In the genomic region with DNA sequence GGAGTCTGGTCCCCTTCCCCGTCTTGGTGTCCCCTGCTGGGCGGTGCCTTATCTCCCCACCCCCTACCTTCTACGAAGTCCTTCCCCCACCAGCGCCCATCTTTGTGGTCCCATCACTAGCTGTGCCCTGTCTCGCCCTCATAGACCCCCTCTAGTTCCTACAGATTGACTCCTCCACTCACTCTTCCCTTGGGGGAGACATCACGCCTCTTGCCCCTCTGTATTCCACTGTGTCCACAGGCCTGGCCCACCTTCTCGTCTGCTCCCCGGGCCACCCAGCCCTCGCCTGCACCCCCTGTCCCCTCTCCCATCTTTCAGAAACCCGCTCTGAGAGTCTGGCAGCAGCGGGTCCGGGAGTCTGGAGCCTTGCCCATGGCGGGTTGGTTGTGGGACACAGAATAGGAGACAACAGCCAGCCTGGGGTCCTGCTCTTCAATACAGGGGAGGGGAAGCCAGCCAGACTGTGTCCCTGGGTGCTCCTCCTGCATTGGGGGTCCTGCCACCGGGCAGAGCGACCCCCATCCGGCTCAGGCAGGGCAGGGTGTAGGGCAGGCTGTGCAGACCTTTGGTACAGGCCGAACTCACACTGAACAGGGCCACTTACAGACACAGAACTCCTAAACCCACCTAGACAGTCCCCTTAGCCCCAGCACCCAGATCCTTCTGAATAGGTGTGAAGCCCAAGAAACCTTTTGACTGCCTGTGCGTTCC, we compare ENCODE assay signal across 8 cellular contexts. TPM values are rescaled to one million over a fixed set of nuclear protein-coding genes. Genes with fewer than 3 reads are reported as not detected.
DNase-seq lines count a peak whose midpoint lies in the region; ATAC-seq and TF ChIP-seq lines count a peak whose summit lies in the region.

No MANE protein-coding gene starts in this region.

- peaks cover 35% of the 10 kb centered on the region for H3K79me2 ChIP-seq in hepatocyte

- H3K36me3 Mint-ChIP-seq in activated T-cell treated with anti-CD3 and anti-CD28 coated beads, Interleukin-2, amount 50 U/mL, for 72 hours (ENCODE audit: insufficient read depth in 2 of 2): peaks cover 13 to 29% of the 10 kb centered on the region in 2 donors

- H3K9me3 ChIP-seq in hepatocyte (ENCODE audit: low read depth): no peaks in the 10 kb centered on the region

- H4K20me1 ChIP-seq in hepatocyte (ENCODE audit: insufficient read depth, poor library complexity, severe bottlenecking): no peaks in the 10 kb centered on the region

- H3K4me1 Mint-ChIP-seq in activated T-cell treated with anti-CD3 and anti-CD28 coated beads, Interleukin-2, amount 50 U/mL, for 72 hours (ENCODE audit: low read depth): peaks cover 26% of the 10 kb centered on the region
- peaks cover 54% of the 10 kb centered on the region for H3K4me1 Mint-ChIP-seq in stimulated activated naive CD8-positive, alpha-beta T cell treated with anti-CD3 and anti-CD28 coated beads, Interleukin-15, amount 100 ng/mL, for 72 hours

- peak in 1 of 2 donors; percentile 16 for ATAC-seq in activated T-cell treated with anti-CD3 and anti-CD28 coated beads, Interleukin-2, amount 50 U/mL, for 72 hours (replicated peaks in 1 of 2)
- peak; percentile 40 for ATAC-seq in stimulated activated naive CD8-positive, alpha-beta T cell treated with anti-CD3 and anti-CD28 coated beads, Interleukin-15, amount 100 ng/mL, for 72 hours

- H3K27ac ChIP-seq in VCaP (peak overlapping the region; percentile 99), hepatocyte (peak overlapping the region; percentile 37)

- H3K9me3 Mint-ChIP-seq in activated T-cell treated with anti-CD3 and anti-CD28 coated beads, Interleukin-2, amount 50 U/mL, for 72 hours: no peaks in the 10 kb centered on the region
- H3K9me3 Mint-ChIP-seq in stimulated activated naive CD8-positive, alpha-beta T cell treated with anti-CD3 and anti-CD28 coated beads, Interleukin-15, amount 100 ng/mL, for 72 hours: no peaks in the 10 kb centered on the region

- TF ChIP-seq CTCF in VCaP (conservative IDR thresholded peaks at IDR 0.05) (no peak), hepatocyte (IDR thresholded peaks at IDR 0.05; ENCODE audit: poor library complexity) (no peak)

- H3K27me3 ChIP-seq in hepatocyte: no peaks in the 10 kb centered on the region

- no peak for DNase-seq in activated T-cell treated with anti-CD3 and anti-CD28 coated beads, Interleukin-2, amount 50 U/mL, for 72 hours
- DNase-seq in activated T-cell treated with anti-CD3 and anti-CD28 coated beads for 4 hours (no peak), hepatocyte (ENCODE audit: low spot score) (peak; percentile 15), cerebellum (ENCODE audit: low spot score) (no peak), islet precursor cell (no peak), NCI-H1417 (lab: John Stamatoyannopoulos, UW) (no peak)
- DNase-seq in stimulated activated naive CD8-positive, alpha-beta T cell treated with anti-CD3 and anti-CD28 coated beads, Interleukin-15, amount 100 ng/mL, for 72 hours: no peak

- peak overlapping the region; percentile 69 for H3K4me2 ChIP-seq in hepatocyte

- H3K27me3 Mint-ChIP-seq in activated T-cell treated with anti-CD3 and anti-CD28 coated beads, Interleukin-2, amount 50 U/mL, for 72 hours (ENCODE audit: low read depth): no peaks in the 10 kb centered on the region
- H3K27me3 Mint-ChIP-seq in stimulated activated naive CD8-positive, alpha-beta T cell treated with anti-CD3 and anti-CD28 coated beads, Interleukin-15, amount 100 ng/mL, for 72 hours: peaks cover 6% of the 10 kb centered on the region

- H3K4me1 ChIP-seq in hepatocyte (ENCODE audit: insufficient read depth): peaks cover 17% of the 10 kb centered on the region

- H3K9me2 ChIP-seq in hepatocyte (replicated peaks; ENCODE audit: insufficient read depth): no peaks in the 10 kb centered on the region

- H3K27ac Mint-ChIP-seq in activated T-cell treated with anti-CD3 and anti-CD28 coated beads, Interleukin-2, amount 50 U/mL, for 72 hours: peak overlapping the region; percentile 94
- peak overlapping the region; percentile 99 to 100 for H3K27ac Mint-ChIP-seq in stimulated activated naive CD8-positive, alpha-beta T cell treated with anti-CD3 and anti-CD28 coated beads, Interleukin-15, amount 100 ng/mL, for 72 hours

- peak overlapping the region; percentile 85 to 96 for H3K4me3 Mint-ChIP-seq in activated T-cell treated with anti-CD3 and anti-CD28 coated beads, Interleukin-2, amount 50 U/mL, for 72 hours
- H3K4me3 Mint-ChIP-seq in stimulated activated naive CD8-positive, alpha-beta T cell treated with anti-CD3 and anti-CD28 coated beads, Interleukin-15, amount 100 ng/mL, for 72 hours: peak overlapping the region; percentile 87 to 98

- WGBS in hepatocyte (ENCODE audit: low lambda C conversion rate, missing lambda C conversion rate): 45% methylated on average over 17 of the region's 18 CpGs

- no peaks in the 10 kb centered on the region for H3K36me3 ChIP-seq in hepatocyte (replicated peaks; ENCODE audit: insufficient read depth, low read depth)

- peak overlapping the region; percentile 46 for H3K4me3 ChIP-seq in hepatocyte

- peak overlapping the region; percentile 26 for H2AFZ ChIP-seq in hepatocyte

RNA-seq across cellular contexts. Expression of a gene that starts 1.1 kb away (rescaled TPM):
- 100 to 1,000 TPM; 306 to 339 TPM for total RNA-seq in activated T-cell treated with anti-CD3 and anti-CD28 coated beads, Interleukin-2, amount 50 U/mL, for 72 hours
- total RNA-seq in hepatocyte (39.5 and 52.4 TPM in 2 replicates), cerebellum (48.5 TPM)
- polyA plus RNA-seq in hepatocyte: 124 and 135 TPM in 2 replicates
